ENCODE assay signal across 10 cellular contexts in the genomic region with DNA sequence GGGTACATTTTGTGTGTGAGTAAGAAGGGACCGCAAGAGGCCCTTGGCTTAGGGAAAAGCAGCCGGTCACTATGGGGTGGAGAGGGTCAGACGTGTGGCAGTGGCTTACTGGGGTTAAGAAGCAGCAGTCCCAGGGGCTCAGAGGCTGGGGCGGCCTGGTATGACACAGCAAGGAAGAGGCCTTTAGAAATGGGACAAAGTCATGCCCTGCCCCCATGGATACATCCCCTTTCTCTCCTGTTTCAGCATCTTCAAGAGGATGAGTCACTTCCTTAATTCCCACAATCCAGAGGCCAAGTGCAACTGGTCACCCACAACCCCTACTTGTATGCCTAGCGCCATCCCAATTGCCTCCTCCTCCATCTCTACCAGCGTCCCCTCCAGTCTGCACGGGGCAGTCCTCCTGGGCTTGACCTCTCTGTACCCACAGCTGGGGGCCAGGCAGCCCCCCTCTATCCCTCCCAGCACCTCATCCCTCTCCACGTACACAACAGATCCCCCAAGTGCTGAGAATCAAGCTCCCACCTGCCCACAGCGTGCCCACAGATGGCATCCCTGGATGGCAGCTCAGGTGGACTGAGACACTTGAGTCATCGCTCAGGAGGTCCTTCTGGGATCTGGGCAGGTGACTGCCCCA. TPM values are rescaled to one million over a fixed set of nuclear protein-coding genes. Genes with fewer than 3 reads are reported as not detected.
DNase-seq lines count a peak whose midpoint lies in the region; ATAC-seq, FAIRE-seq and TF ChIP-seq lines count a peak whose summit lies in the region.
"Had no signal": no experiment of that assay in that cellular context is flagged by ENCODE, and none has a peak within 500 bp of the region (broad histone marks: within the 10 kb centered on the region; RNA-seq: fewer than 3 reads in every experiment).

No MANE protein-coding gene starts in this region.

- 51% methylated on average over 8 of the region's 10 CpGs for WGBS in K562 (ENCODE audit: insufficient coverage, low coverage, missing lambda C conversion rate)
- WGBS in mesendoderm (ENCODE audit: extremely low coverage, insufficient coverage, low lambda C conversion rate) = no CpG with 5 or more reads among the region's 10 CpGs

- H3K27me3 ChIP-seq in K562 (ENCODE audit: control insufficient read depth in 2 of 2, insufficient read depth in 2 of 2, low read length in 2 of 2) (no peaks in the 10 kb centered on the region), mesendoderm (ENCODE audit: insufficient read depth, low read length, poor library complexity) (no peaks in the 10 kb centered on the region)

- peak; percentile 79 for TF ChIP-seq EP300 in K562 (IDR thresholded peaks at IDR 0.05; ENCODE audit: low read length)

- intact Hi-C loops in K562 (cut with micrococcal nuclease) (no loop called here), Calu3 (cut with micrococcal nuclease; ENCODE audit: unreplicated experiment) (no loop called here)

- H2BK15ac ChIP-seq in mesendoderm (replicated peaks; ENCODE audit: low read depth) = no peak overlapping the region

- H3K9me3 ChIP-seq in K562 (replicated peaks; ENCODE audit: control insufficient read depth, insufficient read depth, low read depth, low read length) = no peaks in the 10 kb centered on the region

- in situ Hi-C loops in K562 (cut with MboI) = no loop called here

- H3K4me3 ChIP-seq in K562 (no peak overlapping the region), mesendoderm (ENCODE audit: low read length) (no peak overlapping the region)

- H4K8ac ChIP-seq in mesendoderm (ENCODE audit: low read depth, low read length) = no peak overlapping the region

- no peaks in the 10 kb centered on the region for H3K79me2 ChIP-seq in K562 (ENCODE audit: control insufficient read depth, insufficient read depth, low read length)
- H3K79me2 ChIP-seq in mesendoderm (ENCODE audit: control insufficient read depth, insufficient read depth, low read length) = no peaks in the 10 kb centered on the region

- H2BK5ac ChIP-seq in mesendoderm (ENCODE audit: low read length) = no peak overlapping the region

- no peak overlapping the region for H3K27ac Mint-ChIP-seq in Calu3 (ENCODE audit: unreplicated experiment)
- H3K27ac Mint-ChIP-seq: activated naive CD4-positive, alpha-beta T cell treated with anti-CD3 and anti-CD28 coated beads, Interleukin-2, amount 10 ng/mL, durations not matched to agents 7 days and 5 days had no signal

- CTCF ChIA-PET in K562 (lab: Yijun Ruan, JAX; ENCODE audit: low intra/inter-chr PET ratio) = no interaction called here
- CTCF ChIA-PET in Calu3 (lab: Charles Lee) = no interaction called here

- TF ChIP-seq RAD21 in K562 (CRISPR knock-in tag; conservative IDR thresholded peaks at IDR 0.05 in 1 of 2, IDR thresholded peaks at IDR 0.05 in 1 of 2) = no peak

- H3K36me3 ChIP-seq in K562 (ENCODE audit: control insufficient read depth, insufficient read depth, low read length) (no peaks in the 10 kb centered on the region), mesendoderm (ENCODE audit: control insufficient read depth, insufficient read depth, low read length) (no peaks in the 10 kb centered on the region)

- no peak overlapping the region for H3K4ac ChIP-seq in mesendoderm (ENCODE audit: low read depth, low read length)

- DNase-seq in AG20443 (ENCODE audit: low spot score) = peak; percentile 86
- DNase-seq in Kasumi-1 (lab: John Stamatoyannopoulos, UW) = peak; percentile 10 to 32
- peak in 2 of 4 experiments; percentile 56 to 75 for DNase-seq in K562 (ENCODE audit: extremely low read depth in 1 of 4, low spot score in 3 of 4)
- peak; percentile 75 for DNase-seq in mesendoderm
- DNase-seq in NK-92 treated with Interleukin-12 subunit alpha and Interleukin-12 subunit beta, amount 100 ng/mL, for 24 hours (lab: John Stamatoyannopoulos, UW) = no peak
- no peak for DNase-seq in Calu3
- no peak for DNase-seq in 8988T
- no peak for DNase-seq in stimulated activated CD4-positive, alpha-beta T cell treated with anti-CD3 and anti-CD28 coated beads, Interleukin-15, amount 100 ng/mL, for 24 hours
- DNase-seq: activated naive CD4-positive, alpha-beta T cell treated with anti-CD3 and anti-CD28 coated beads, Interleukin-2, amount 10 ng/mL, durations not matched to agents 7 days and 5 days had no signal

- peak overlapping the region; percentile 46 for H2AFZ ChIP-seq in K562 (ENCODE audit: low read depth, low read length)

- H4K5ac ChIP-seq in mesendoderm (ENCODE audit: low read length) = no peak overlapping the region

- no peaks in the 10 kb centered on the region for H3K9me3 Mint-ChIP-seq in Calu3 (ENCODE audit: low read depth, unreplicated experiment)
- H3K9me3 Mint-ChIP-seq: activated naive CD4-positive, alpha-beta T cell treated with anti-CD3 and anti-CD28 coated beads, Interleukin-2, amount 10 ng/mL, durations not matched to agents 7 days and 5 days had no signal

- H3K27ac ChIP-seq in K562 (ENCODE audit: extremely low read depth, low read depth, low read length) (peak overlapping the region; percentile 65; the same call in 1 of the 3 replicates), mesendoderm (ENCODE audit: low read depth, low read length) (no peak overlapping the region)

- no TSS peak for BruUV-seq in K562 (replicated peaks; lab: Mats Ljungman, UMichigan)
- BruUV-seq in Calu3 (replicated peaks; lab: Mats Ljungman, UMichigan) = no TSS peak

- FAIRE-seq in K562 (lab: Jason Lieb, UNC) = peak; percentile 79

- ATAC-seq in K562 = peak; percentile 62

- H3K18ac ChIP-seq in mesendoderm (ENCODE audit: low read length) = no peak overlapping the region

- H3K4me2 ChIP-seq in K562 (ENCODE audit: insufficient read depth, low read length) = peak overlapping the region; percentile 36
- no peak overlapping the region for H3K4me2 ChIP-seq in mesendoderm (ENCODE audit: low read length)

- H3K4me3 Mint-ChIP-seq in Calu3 (ENCODE audit: low read depth, unreplicated experiment) = no peak overlapping the region
- H3K4me3 Mint-ChIP-seq: activated naive CD4-positive, alpha-beta T cell treated with anti-CD3 and anti-CD28 coated beads, Interleukin-2, amount 10 ng/mL, durations not matched to agents 7 days and 5 days had no signal

- TF ChIP-seq CTCF in K562 (IDR thresholded peaks at IDR 0.05 in 2 of 3, conservative IDR thresholded peaks at IDR 0.05 in 1 of 3; ENCODE audit: insufficient read depth in 2 of 3, low read depth in 1 of 3, low read length in 3 of 3) (no peak), Calu3 (IDR thresholded peaks at IDR 0.05; ENCODE audit: unreplicated experiment) (no peak)

- TF ChIP-seq POLR2A in K562 (conservative IDR thresholded peaks at IDR 0.05) = no peak

- H2BK120ac ChIP-seq in mesendoderm (ENCODE audit: low read depth, low read length) = no peak overlapping the region

- H3K56ac ChIP-seq in mesendoderm (ENCODE audit: low read length) = peak overlapping the region; percentile 20

- peaks cover 36 to 38% of the 10 kb centered on the region in 2 experiments for H3K4me1 ChIP-seq in K562 (replicated peaks in 1 of 2; ENCODE audit: control insufficient read depth in 2 of 2, insufficient read depth in 2 of 2, low read length in 2 of 2)
- H3K4me1 ChIP-seq in mesendoderm (ENCODE audit: control insufficient read depth, low read depth, low read length) = no peaks in the 10 kb centered on the region

- no peaks in the 10 kb centered on the region for H4K20me1 ChIP-seq in K562 (replicated peaks; ENCODE audit: control insufficient read depth, insufficient read depth, low read length)

- H3K4me1 Mint-ChIP-seq in Calu3 (ENCODE audit: low read depth, unreplicated experiment) = peaks cover 20% of the 10 kb centered on the region
- H3K4me1 Mint-ChIP-seq: activated naive CD4-positive, alpha-beta T cell treated with anti-CD3 and anti-CD28 coated beads, Interleukin-2, amount 10 ng/mL, durations not matched to agents 7 days and 5 days had no signal

- H2AK5ac ChIP-seq in mesendoderm (ENCODE audit: low read length) = no peak overlapping the region

- peaks cover 7% of the 10 kb centered on the region for H3K9me1 ChIP-seq in K562 (ENCODE audit: control insufficient read depth, insufficient read depth, low read length)

- POLR2A ChIA-PET in K562 (lab: Yijun Ruan, JAX) = interaction anchor here (0.6 kb wide), 2 partner anchors 60 to 219 kb away, joined by 3 read pairs; no protein-coding TSS in a partner anchor

- no peaks in the 10 kb centered on the region for H3K36me3 Mint-ChIP-seq in Calu3 (ENCODE audit: insufficient read depth, unreplicated experiment)
- H3K36me3 Mint-ChIP-seq: activated naive CD4-positive, alpha-beta T cell treated with anti-CD3 and anti-CD28 coated beads, Interleukin-2, amount 10 ng/mL, durations not matched to agents 7 days and 5 days had no signal

- H3K79me1 ChIP-seq in mesendoderm (ENCODE audit: low read length) = no peaks in the 10 kb centered on the region

- H3K27me3 Mint-ChIP-seq in Calu3 (ENCODE audit: unreplicated experiment) = peaks cover 23% of the 10 kb centered on the region

- H3K9ac ChIP-seq in K562 (ENCODE audit: insufficient read depth in 1 of 2, low read depth in 2 of 2, low read length in 2 of 2) (peak overlapping the region; percentile 38 to 43; a peak in 2 of 4 replicates), mesendoderm (ENCODE audit: low read length) (no peak overlapping the region)

- H3K23ac ChIP-seq in mesendoderm (ENCODE audit: low read length) = peak overlapping the region; percentile 20

RNA-seq across cellular contexts. Expression of a gene that starts 6.9 kb away (rescaled TPM):
- total RNA-seq in K562 (2011; cell fraction: chromatin; rRNA removed; ENCODE audit: low replicate concordance) = 580 and 635 TPM in 2 replicates
- 198 and 214 TPM in 2 replicates for total RNA-seq in K562 (2011; cell fraction: nucleolus; rRNA removed)
- total RNA-seq in K562 (2011; cell fraction: nucleoplasm; rRNA removed) = 312 and 334 TPM in 2 replicates
- 191 and 208 TPM in 2 replicates for total RNA-seq in K562 (2014; rRNA removed)
- total RNA-seq in K562 (2014; rRNA removed; fragmentation: Illumina TruSeq; extraction: Trizol) = 233 and 253 TPM in 2 replicates
- total RNA-seq in K562 (2015; rRNA removed; fragmentation: Illumina TruSeq; extraction: Trizol) = 205 and 218 TPM in 2 replicates
- 234 and 245 TPM in 2 replicates for total RNA-seq in K562 (2021)
- polyA plus RNA-seq in K562 (2011; rRNA removed) = 287 and 362 TPM in 2 replicates
- 202 and 205 TPM in 2 replicates for polyA plus RNA-seq in K562 (2011; cell fraction: cytosol; rRNA removed)
- polyA plus RNA-seq in K562 (2011; cell fraction: nucleus; rRNA removed) = 245 and 269 TPM in 2 replicates
- polyA plus RNA-seq in K562 (2012) = 126 and 176 TPM in 2 replicates
- polyA plus RNA-seq in K562 (2014; fragmentation: Illumina TruSeq; extraction: Trizol) = 222 and 225 TPM in 2 replicates
- 100 to 1,000 TPM in 1 of 2 experiments, 10 to 100 TPM in 1; 65.8 to 116 TPM for polyA plus RNA-seq in K562 (2014; fragmentation: Nextera tagmentation; extraction: Ambion mirVana)
- polyA plus RNA-seq in K562 (2014; rRNA removed) = 125 and 138 TPM in 2 replicates
- 919 and 1,083 TPM in 2 replicates for polyA minus RNA-seq in K562 (2011; rRNA and poly(A)+ RNA removed)
- 160 and 168 TPM in 2 replicates for polyA minus RNA-seq in K562 (2011; cell fraction: cytosol; rRNA and poly(A)+ RNA removed)
- polyA minus RNA-seq in K562 (2011; cell fraction: nucleus; rRNA and poly(A)+ RNA removed) = 120 and 201 TPM in 2 replicates
- 95.7 TPM for polyA plus RNA-seq in mesendoderm (2013, experiment 1 of 2)
- 98.4 TPM for polyA plus RNA-seq in mesendoderm (2013, experiment 2 of 2)
- 197 and 202 TPM in 2 replicates for total RNA-seq in Calu3 (2022)

RNA-seq across cellular contexts. Expression of a gene that starts 9.2 kb away (rescaled TPM):
- total RNA-seq in K562 (2011; cell fraction: chromatin; rRNA removed; ENCODE audit: low replicate concordance) = 1.1 and 2.2 TPM in 2 replicates
- total RNA-seq in K562 (2011; cell fraction: nucleolus; rRNA removed) = 0.53 and 1.0 TPM in 2 replicates
- total RNA-seq in K562 (2011; cell fraction: nucleoplasm; rRNA removed) = 0.95 and 1.5 TPM in 2 replicates
- total RNA-seq in K562 (2014; rRNA removed) (0.36 and 2.1 TPM in 2 replicates), K562 (2014; rRNA removed; fragmentation: Illumina TruSeq; extraction: Trizol) (0.26 and 0.65 TPM in 2 replicates), K562 (2015; rRNA removed; fragmentation: Illumina TruSeq; extraction: Trizol) (0.07 and 0.45 TPM in 2 replicates), K562 (2021) (0.25 and 1.4 TPM in 2 replicates), Calu3 (2022) (not detected in 2 replicates)
- polyA plus RNA-seq in K562 (2011; rRNA removed) (0.54 and 0.61 TPM in 2 replicates), K562 (2014; fragmentation: Illumina TruSeq; extraction: Trizol) (0.58 and 0.96 TPM in 2 replicates), K562 (2014; fragmentation: Nextera tagmentation; extraction: Ambion mirVana) (under 1 TPM in 1 of 2 experiments, not detected in 1; 0.11 TPM), K562 (2014; rRNA removed) (0.35 and 0.90 TPM in 2 replicates)
- 0.55 and 0.64 TPM in 2 replicates for polyA plus RNA-seq in K562 (2011; cell fraction: cytosol; rRNA removed)
- polyA plus RNA-seq in K562 (2011; cell fraction: nucleus; rRNA removed) = 0.91 and 1.0 TPM in 2 replicates
- 0.85 and 3.1 TPM in 2 replicates for polyA plus RNA-seq in K562 (2012)
- 0.03 and 0.56 TPM in 2 replicates for polyA minus RNA-seq in K562 (2011; rRNA and poly(A)+ RNA removed)
- polyA minus RNA-seq in K562 (2011; cell fraction: cytosol; rRNA and poly(A)+ RNA removed) = not detected in 2 replicates
- 0.22 and 0.27 TPM in 2 replicates for polyA minus RNA-seq in K562 (2011; cell fraction: nucleus; rRNA and poly(A)+ RNA removed)
- 0.22 TPM for polyA plus RNA-seq in mesendoderm (2013, experiment 1 of 2)
- polyA plus RNA-seq in mesendoderm (2013, experiment 2 of 2) = 0.27 TPM
- total RNA-seq: T-helper 1 cell treated with Interleukin-12 subunit alpha and Interleukin-12 subunit beta and Interleukin-4 antibody, amounts not matched to agents 30 ng/mL and 1 ng/mL, for 36 hours had no signal

RNA-seq across cellular contexts. Expression of a gene that starts 41.4 kb away (rescaled TPM):
- 142 and 262 TPM in 2 replicates for total RNA-seq in K562 (2011; cell fraction: chromatin; rRNA removed; ENCODE audit: low replicate concordance)
- total RNA-seq in K562 (2011; cell fraction: nucleolus; rRNA removed) = 144 and 163 TPM in 2 replicates
- 146 and 190 TPM in 2 replicates for total RNA-seq in K562 (2011; cell fraction: nucleoplasm; rRNA removed)
- total RNA-seq in K562 (2014; rRNA removed) (12.2 and 13.5 TPM in 2 replicates), K562 (2014; rRNA removed; fragmentation: Illumina TruSeq; extraction: Trizol) (5.6 and 8.4 TPM in 2 replicates), K562 (2015; rRNA removed; fragmentation: Illumina TruSeq; extraction: Trizol) (13.2 and 13.7 TPM in 2 replicates), K562 (2021) (39.5 and 42.8 TPM in 2 replicates), Calu3 (2022) (72.8 and 84.6 TPM in 2 replicates)
- polyA plus RNA-seq in K562 (2011; rRNA removed) (19.6 and 45.5 TPM in 2 replicates), K562 (2014; fragmentation: Illumina TruSeq; extraction: Trizol) (23.2 and 28.8 TPM in 2 replicates), K562 (2014; fragmentation: Nextera tagmentation; extraction: Ambion mirVana) (1 to 10 TPM; 2.0 to 3.0 TPM), K562 (2014; rRNA removed) (32.2 and 42.7 TPM in 2 replicates)
- 23.9 TPM in 2 replicates for polyA plus RNA-seq in K562 (2011; cell fraction: cytosol; rRNA removed)
- polyA plus RNA-seq in K562 (2011; cell fraction: nucleus; rRNA removed) = 91.3 and 126 TPM in 2 replicates
- 15.1 and 19.2 TPM in 2 replicates for polyA plus RNA-seq in K562 (2012)
- polyA minus RNA-seq in K562 (2011; rRNA and poly(A)+ RNA removed) = 16.5 and 16.9 TPM in 2 replicates
- polyA minus RNA-seq in K562 (2011; cell fraction: cytosol; rRNA and poly(A)+ RNA removed) = 15.9 and 24.5 TPM in 2 replicates
- polyA minus RNA-seq in K562 (2011; cell fraction: nucleus; rRNA and poly(A)+ RNA removed) = 31.2 and 36.0 TPM in 2 replicates
- 23.3 TPM for polyA plus RNA-seq in mesendoderm (2013, experiment 1 of 2)
- polyA plus RNA-seq in mesendoderm (2013, experiment 2 of 2) = 23.0 TPM

RNA-seq across cellular contexts. Expression of a gene that starts 58.4 kb away (rescaled TPM):
- total RNA-seq in K562 (2011; cell fraction: chromatin; rRNA removed; ENCODE audit: low replicate concordance) = not detected in 2 replicates
- not detected in 2 replicates for total RNA-seq in K562 (2011; cell fraction: nucleolus; rRNA removed)
- total RNA-seq in K562 (2011; cell fraction: nucleoplasm; rRNA removed) = not detected in 2 replicates
- total RNA-seq in K562 (2014; rRNA removed) = not detected in 2 replicates
- not detected in 2 replicates for total RNA-seq in K562 (2014; rRNA removed; fragmentation: Illumina TruSeq; extraction: Trizol)
- total RNA-seq in K562 (2015; rRNA removed; fragmentation: Illumina TruSeq; extraction: Trizol) = not detected in 2 replicates
- not detected in 2 replicates for total RNA-seq in K562 (2021)
- polyA plus RNA-seq in K562 (2011; rRNA removed) = not detected in 2 replicates
- polyA plus RNA-seq in K562 (2011; cell fraction: cytosol; rRNA removed) = not detected in 2 replicates
- not detected in 2 replicates for polyA plus RNA-seq in K562 (2011; cell fraction: nucleus; rRNA removed)
- polyA plus RNA-seq in K562 (2012) = 0.22 TPM in 1 of 2 replicates, not detected in the other
- not detected in 2 replicates for polyA plus RNA-seq in K562 (2014; fragmentation: Illumina TruSeq; extraction: Trizol)
- polyA plus RNA-seq in K562 (2014; fragmentation: Nextera tagmentation; extraction: Ambion mirVana) = not detected
- not detected in 2 replicates for polyA plus RNA-seq in K562 (2014; rRNA removed)
- not detected in 2 replicates for polyA minus RNA-seq in K562 (2011; rRNA and poly(A)+ RNA removed)
- polyA minus RNA-seq in K562 (2011; cell fraction: cytosol; rRNA and poly(A)+ RNA removed) = not detected in 2 replicates
- not detected in 2 replicates for polyA minus RNA-seq in K562 (2011; cell fraction: nucleus; rRNA and poly(A)+ RNA removed)
- not detected for polyA plus RNA-seq in mesendoderm (2013, experiment 1 of 2)
- polyA plus RNA-seq in mesendoderm (2013, experiment 2 of 2) = not detected
- not detected in 2 replicates for total RNA-seq in Calu3 (2022)
- total RNA-seq: T-helper 1 cell treated with Interleukin-12 subunit alpha and Interleukin-12 subunit beta and Interleukin-4 antibody, amounts not matched to agents 30 ng/mL and 1 ng/mL, for 36 hours had no signal

Comparison
In these comparisons a context has a peak if more than half of its experiments do, and no peak if none do; other contexts are left out.
1. DNase-seq: peak in AG20443 (single experiment), Kasumi-1 (2 of 2) and mesendoderm (single experiment); none in NK-92 treated with Interleukin-12 subunit alpha and Interleukin-12 subunit beta, amount 100 ng/mL, for 24 hours (single experiment), Calu3 (single experiment), 8988T (single experiment) and stimulated activated CD4-positive, alpha-beta T cell treated with anti-CD3 and anti-CD28 coated beads, Interleukin-15, amount 100 ng/mL, for 24 hours (single experiment).